In genomic region chr2:241036397-241036963, GRCh38 we compare ENCODE assay signal across 1 cellular context.
TF ChIP-seq lines count a peak whose summit lies in the region.

No MANE protein-coding gene starts in this region.

TF ChIP-seq in GM12878, 131 proteins besides CTCF, POLR2A, EP300 and RAD21 (continued from another document and continues in another):
- TF ChIP-seq E2F8 (IDR thresholded peaks at IDR 0.05; ENCODE audit: low read depth, partially characterized antibody) (no peak), NFXL1 (IDR thresholded peaks at IDR 0.05; ENCODE audit: borderline replicate concordance) (no peak), CREB1 (IDR thresholded peaks at IDR 0.05; ENCODE audit: low read depth) (0 out of 2 replicates have a peak, but pooled peaks have one; percentile 2), BMI1 (IDR thresholded peaks at IDR 0.05; ENCODE audit: borderline replicate concordance) (no peak), ELK1 (IDR thresholded peaks at IDR 0.05; ENCODE audit: low read depth, low read length) (no peak), NR2F1 (conservative IDR thresholded peaks at IDR 0.05) (peak; percentile 99), ZSCAN29 (IDR thresholded peaks at IDR 0.05) (no peak), KDM1A (IDR thresholded peaks at IDR 0.05; ENCODE audit: borderline replicate concordance) (no peak), RELB (IDR thresholded peaks at IDR 0.05; ENCODE audit: low read depth) (0 out of 2 replicates have a peak, but pooled peaks have one; percentile 14), POLR2AphosphoS5 (IDR thresholded peaks at IDR 0.05; ENCODE audit: low read length) (no peak), BCL3 (IDR thresholded peaks at IDR 0.05; ENCODE audit: borderline replicate concordance, insufficient read depth, low read depth, low read length, poor library complexity, severe bottlenecking) (no peak), USF2 (IDR thresholded peaks at IDR 0.05; ENCODE audit: borderline replicate concordance, low read depth, low read length) (no peak), BCL11A (IDR thresholded peaks at IDR 0.05; ENCODE audit: low read depth, low read length) (no peak), PAX8 (IDR thresholded peaks at IDR 0.05) (no peak), BCLAF1 (IDR thresholded peaks at IDR 0.05) (no peak), MXI1 (IDR thresholded peaks at IDR 0.05; ENCODE audit: low read depth, low read length) (0 out of 2 replicates have a peak, but pooled peaks have one; percentile 8), PBX3 (IDR thresholded peaks at IDR 0.05; ENCODE audit: insufficient replicate concordance, low read depth, low read length) (peak; percentile 51), CUX1 (IDR thresholded peaks at IDR 0.05; ENCODE audit: insufficient replicate concordance, low read depth, low read length) (no peak), PML (IDR thresholded peaks at IDR 0.05; ENCODE audit: low read length) (no peak), FOS (IDR thresholded peaks at IDR 0.05; ENCODE audit: borderline replicate concordance, extremely low read depth, insufficient read length) (no peak), SMAD5 (IDR thresholded peaks at IDR 0.05; ENCODE audit: low read depth) (no peak), HDGF (IDR thresholded peaks at IDR 0.05) (no peak), LARP7 (IDR thresholded peaks at IDR 0.05) (peak; percentile 59), BRCA1 (IDR thresholded peaks at IDR 0.05; ENCODE audit: low read depth, low read length) (no peak), GABPA (IDR thresholded peaks at IDR 0.05; ENCODE audit: low read depth) (no peak), RBBP5 (conservative IDR thresholded peaks at IDR 0.05) (no peak), MTA3 (IDR thresholded peaks at IDR 0.05; ENCODE audit: borderline replicate concordance, low read length) (no peak), IKZF2 (IDR thresholded peaks at IDR 0.05) (peak; percentile 33 to 55; a peak in 1 of 4 replicates), STAT3 (IDR thresholded peaks at IDR 0.05; ENCODE audit: low read depth, low read length) (no peak), EED (IDR thresholded peaks at IDR 0.05; ENCODE audit: low read depth) (peak; percentile 45), GATAD2B (conservative IDR thresholded peaks at IDR 0.05; ENCODE audit: low read depth) (peak; percentile 60; the same call in 1 of the 2 replicates), TCF12 (IDR thresholded peaks at IDR 0.05; ENCODE audit: low read depth, low read length) (no peak), SIX5 (IDR thresholded peaks at IDR 0.05; ENCODE audit: low read depth, low read length, severe bottlenecking) (no peak), ZBTB11 (CRISPR knock-in tag; IDR thresholded peaks at IDR 0.05) (no peak), PAX5 (IDR thresholded peaks at IDR 0.05; ENCODE audit: borderline replicate concordance, low read depth, low read length) (no peak), E2F4 (IDR thresholded peaks at IDR 0.05; ENCODE audit: low read depth, low read length) (no peak), TAF1 (IDR thresholded peaks at IDR 0.05; ENCODE audit: borderline replicate concordance, low read depth, low read length) (no peak)
